In the genomic region with DNA sequence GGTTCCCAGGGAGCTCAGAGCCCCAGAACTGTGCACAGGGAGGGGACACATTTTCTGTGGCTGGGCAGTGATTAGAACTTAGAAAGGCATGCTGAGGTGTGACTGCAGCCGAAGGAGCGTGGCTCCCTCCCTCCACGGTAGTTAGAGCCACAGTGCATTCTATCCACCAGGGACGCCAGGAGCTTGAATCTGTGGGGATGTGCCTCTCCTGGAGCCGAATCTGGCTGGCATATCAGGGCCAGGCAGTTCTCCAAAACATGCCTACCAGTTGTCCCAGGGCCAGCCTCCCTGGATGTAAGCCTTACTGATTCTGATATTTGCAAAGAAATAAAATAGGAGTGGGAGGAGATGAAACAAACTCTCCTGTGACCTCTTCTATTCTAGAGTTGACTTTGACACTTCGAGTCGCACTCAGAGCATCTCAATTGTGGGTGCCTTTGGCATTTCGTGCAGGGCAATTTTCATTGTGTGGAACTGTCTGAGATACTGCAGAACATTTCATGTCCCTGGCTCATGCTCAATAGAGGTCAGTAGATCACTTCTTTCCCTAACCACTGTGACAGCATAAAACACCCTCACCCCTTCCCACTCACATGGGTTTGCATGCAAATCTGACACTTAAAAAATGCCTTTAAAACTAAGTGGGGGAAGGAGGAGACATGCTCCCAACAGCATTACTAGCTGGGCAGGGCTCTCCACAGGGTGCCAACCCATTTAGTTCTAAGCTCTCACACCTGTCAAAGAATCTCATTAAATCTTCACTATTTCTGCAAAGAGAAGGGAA, we compare ENCODE assay signal across 24 cellular contexts.
DNase-seq lines count a peak whose midpoint lies in the region; ATAC-seq and TF ChIP-seq lines count a peak whose summit lies in the region.
"Had no signal": no experiment of that assay in that cellular context is flagged by ENCODE, and none has a peak within 500 bp of the region (broad histone marks: within the 10 kb centered on the region; RNA-seq: fewer than 3 reads in every experiment).

No MANE protein-coding gene starts in this region.

- no peaks in the 10 kb centered on the region for H3K4me1 ChIP-seq in right atrium auricular region
- H3K4me1 ChIP-seq in RWPE2 (ENCODE audit: insufficient read depth, poor library complexity, severe bottlenecking), result peaks cover 3% of the 10 kb centered on the region
- no peaks in the 10 kb centered on the region for H3K4me1 ChIP-seq in osteoblast (ENCODE audit: insufficient read depth, low read length)
- H3K4me1 ChIP-seq: A549, gastrocnemius medialis, suprapubic skin had no signal

- H3K27me3 ChIP-seq in right atrium auricular region (no peaks in the 10 kb centered on the region), RWPE2 (ENCODE audit: insufficient read depth, poor library complexity, severe bottlenecking) (peaks cover 19% of the 10 kb centered on the region), osteoblast (ENCODE audit: insufficient read depth, low read length) (peaks cover 4% of the 10 kb centered on the region)
- H3K27me3 ChIP-seq: gastrocnemius medialis, suprapubic skin had no signal

- no peak overlapping the region for H2AFZ ChIP-seq in osteoblast (ENCODE audit: low read length)

- no peak overlapping the region for H3K4me3 Mint-ChIP-seq in stimulated activated naive B cell treated with anti-CD40 and anti-IgM and Interleukin-4, amounts not matched to agents 10 μg/mL and 1 μg/mL and 100 μg/mL, for 72 hours
- H3K4me3 Mint-ChIP-seq: activated CD4-positive, alpha-beta T cell treated with anti-CD3 and anti-CD28 coated beads for 36 hours; activated naive CD4-positive, alpha-beta T cell treated with anti-CD3 and anti-CD28 coated beads, Interleukin-2, amount 50 U/mL, for 24 hours; activated T-cell treated with anti-CD3 and anti-CD28 coated beads, Interleukin-2, amount 50 U/mL, for 72 hours; T-helper 1 cell treated with Interleukin-12 subunit alpha and Interleukin-12 subunit beta and Interleukin-4 antibody, amounts not matched to agents 30 μg/mL and 1 μg/mL, for 36 hours had no signal

- intact Hi-C loops in Right ventricle myocardium superior (cut with DNase I) (no loop called here), left ventricle myocardium superior (cut with micrococcal nuclease) (no loop called here)

- H3K4me3 ChIP-seq in right atrium auricular region (no peak overlapping the region), RWPE2 (ENCODE audit: severe bottlenecking) (no peak overlapping the region), osteoblast (ENCODE audit: insufficient read depth, low read length) (no peak overlapping the region)
- H3K4me3 ChIP-seq: A549, gastrocnemius medialis, K562, suprapubic skin had no signal

- H3K4me2 ChIP-seq in osteoblast (ENCODE audit: insufficient read depth, low read length), result no peak overlapping the region
- H3K4me2 ChIP-seq: A549 had no signal

- no peaks in the 10 kb centered on the region for H4K20me1 ChIP-seq in osteoblast (ENCODE audit: insufficient read depth, low read length)

- H3K27ac Mint-ChIP-seq in stimulated activated naive B cell treated with anti-CD40 and anti-IgM and Interleukin-4, amounts not matched to agents 10 μg/mL and 1 μg/mL and 100 μg/mL, for 72 hours, result no peak overlapping the region
- H3K27ac Mint-ChIP-seq: activated CD4-positive, alpha-beta T cell treated with anti-CD3 and anti-CD28 coated beads for 36 hours; activated naive CD4-positive, alpha-beta T cell treated with anti-CD3 and anti-CD28 coated beads, Interleukin-2, amount 50 U/mL, for 24 hours; activated T-cell treated with anti-CD3 and anti-CD28 coated beads, Interleukin-2, amount 50 U/mL, for 72 hours; T-helper 1 cell treated with Interleukin-12 subunit alpha and Interleukin-12 subunit beta and Interleukin-4 antibody, amounts not matched to agents 30 μg/mL and 1 μg/mL, for 36 hours had no signal

- H3K4me1 Mint-ChIP-seq in stimulated activated naive B cell treated with anti-CD40 and anti-IgM and Interleukin-4, amounts not matched to agents 10 μg/mL and 1 μg/mL and 100 μg/mL, for 72 hours, result no peaks in the 10 kb centered on the region
- H3K4me1 Mint-ChIP-seq: activated CD4-positive, alpha-beta T cell treated with anti-CD3 and anti-CD28 coated beads for 36 hours; activated naive CD4-positive, alpha-beta T cell treated with anti-CD3 and anti-CD28 coated beads, Interleukin-2, amount 50 U/mL, for 24 hours had no signal

- ATAC-seq in Right ventricle myocardium superior (ENCODE audit: poor library complexity), result peak; percentile 71
- peak; percentile 16; the same call in 1 of the 3 replicates for ATAC-seq in RWPE2 (ENCODE audit: low read depth)
- ATAC-seq in left ventricle myocardium superior, result peak; percentile 76
- ATAC-seq in stimulated activated naive B cell treated with anti-CD40 and anti-IgM and Interleukin-4, amounts not matched to agents 10 μg/mL and 1 μg/mL and 100 μg/mL, for 72 hours (replicated peaks), result peak; percentile 41 to 64
- no peak for ATAC-seq in esophagus mucosa
- ATAC-seq: A549; activated CD4-positive, alpha-beta T cell treated with anti-CD3 and anti-CD28 coated beads for 36 hours; activated T-cell treated with anti-CD3 and anti-CD28 coated beads, Interleukin-2, amount 50 U/mL, for 72 hours; gastrocnemius medialis; K562; PC-3 had no signal

- peaks cover 11 to 16% of the 10 kb centered on the region in 2 donors for H3K9me3 Mint-ChIP-seq in stimulated activated naive B cell treated with anti-CD40 and anti-IgM and Interleukin-4, amounts not matched to agents 10 μg/mL and 1 μg/mL and 100 μg/mL, for 72 hours

- TF ChIP-seq CTCF in right atrium auricular region (IDR thresholded peaks at IDR 0.05) (no peak), RWPE2 (IDR thresholded peaks at IDR 0.05; ENCODE audit: poor library complexity, severe bottlenecking) (peak; percentile 17), osteoblast (IDR thresholded peaks at IDR 0.05; ENCODE audit: extremely low read depth, low read depth, low read length) (no peak)

- H3K79me2 ChIP-seq in osteoblast (ENCODE audit: insufficient read depth, low read length), result no peaks in the 10 kb centered on the region

- H3K36me3 ChIP-seq in right atrium auricular region (no peaks in the 10 kb centered on the region), RWPE2 (ENCODE audit: low read depth) (no peaks in the 10 kb centered on the region), osteoblast (ENCODE audit: insufficient read depth, low read length) (no peaks in the 10 kb centered on the region)
- H3K36me3 ChIP-seq: gastrocnemius medialis, suprapubic skin had no signal

- DNase-seq in Right ventricle myocardium superior, result no peak
- DNase-seq in right atrium auricular region (ENCODE audit: low spot score), result no peak
- peak; percentile 64 for DNase-seq in RWPE2 (ENCODE audit: low spot score)
- no peak for DNase-seq in left ventricle myocardium superior
- no peak for DNase-seq in stimulated activated naive B cell treated with anti-CD40 and anti-IgM and Interleukin-4, amounts not matched to agents 10 μg/mL and 1 μg/mL and 100 μg/mL, for 72 hours
- DNase-seq in osteoblast (ENCODE audit: insufficient read length, low spot score, missing footprints), result no peak
- no peak for DNase-seq in iPS-NIHi7 (ENCODE audit: extremely low spot score)
- DNase-seq: activated CD4-positive, alpha-beta T cell treated with anti-CD3 and anti-CD28 coated beads for 36 hours; activated T-cell treated with anti-CD3 and anti-CD28 coated beads, Interleukin-2, amount 50 U/mL, for 72 hours; cerebellar nuclear complex; COR-L47; effector CD8-positive, alpha-beta T cell; gastrocnemius medialis; HCEC 1CT; kidney; NCI-H146; PC-3; right cardiac atrium had no signal

- H3K36me3 Mint-ChIP-seq in stimulated activated naive B cell treated with anti-CD40 and anti-IgM and Interleukin-4, amounts not matched to agents 10 μg/mL and 1 μg/mL and 100 μg/mL, for 72 hours, result peaks cover 4 to 6% of the 10 kb centered on the region in 2 donors
- H3K36me3 Mint-ChIP-seq: activated naive CD4-positive, alpha-beta T cell treated with anti-CD3 and anti-CD28 coated beads, Interleukin-2, amount 50 U/mL, for 24 hours had no signal

- peaks cover 0 to 17% of the 10 kb centered on the region in 2 donors for H3K9me3 ChIP-seq in right atrium auricular region
- peaks cover 8% of the 10 kb centered on the region for H3K9me3 ChIP-seq in RWPE2 (ENCODE audit: severe bottlenecking)
- no peaks in the 10 kb centered on the region for H3K9me3 ChIP-seq in osteoblast (ENCODE audit: low read depth, low read length)

- peaks cover 0 to 34% of the 10 kb centered on the region in 2 donors for H3K27me3 Mint-ChIP-seq in stimulated activated naive B cell treated with anti-CD40 and anti-IgM and Interleukin-4, amounts not matched to agents 10 μg/mL and 1 μg/mL and 100 μg/mL, for 72 hours

- H3K27ac ChIP-seq in right atrium auricular region (no peak overlapping the region), RWPE2 (ENCODE audit: poor library complexity, severe bottlenecking) (no peak overlapping the region), osteoblast (ENCODE audit: low read depth, low read length) (no peak overlapping the region)
- H3K27ac ChIP-seq: A549, gastrocnemius medialis, suprapubic skin had no signal
